9 cellular contexts compared by ENCODE assay signal in the genomic region with DNA sequence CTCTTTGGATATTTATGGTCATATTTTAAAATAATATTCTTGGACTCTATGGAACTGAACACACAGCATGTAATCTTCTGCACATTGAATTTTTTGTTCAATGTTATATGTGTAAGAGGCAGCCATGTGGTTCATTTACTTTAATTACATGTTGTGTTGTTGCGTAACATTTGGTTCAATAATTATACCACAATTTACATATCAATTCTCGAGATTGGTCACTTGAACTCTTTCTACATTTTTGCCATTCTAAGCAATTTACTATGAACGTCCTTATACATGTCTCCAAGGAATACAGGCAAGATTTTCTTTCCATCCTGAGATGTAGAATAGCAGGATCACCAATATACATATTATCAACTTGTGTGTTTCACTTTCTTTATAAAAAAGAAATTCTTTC. TPM values are rescaled to one million over a fixed set of nuclear protein-coding genes. Genes with fewer than 3 reads are reported as not detected.
"Had no signal": no experiment of that assay in that cellular context is flagged by ENCODE, and none has a peak within 500 bp of the region (broad histone marks: within the 10 kb centered on the region; RNA-seq: fewer than 3 reads in every experiment).

No MANE protein-coding gene starts in this region.

- H3K4me3 ChIP-seq: GM23248 had no signal

- FAIRE-seq: H54 had no signal

- H2AFZ ChIP-seq: GM23248 had no signal

- H3K27ac ChIP-seq: GM23248, HL-60 had no signal

- H3K9ac ChIP-seq: GM23248 had no signal

- DNase-seq: GM23248, GOT3, H9, HCEC 1CT, KG1 had no signal

RNA-seq across cellular contexts. Expression of gene STMND1, which starts 18.5 kb away (rescaled TPM):
- total RNA-seq: GM23248, H9, HT1080 had no signal
- polyA plus RNA-seq: GM23248, IgD-negative memory B cell had no signal
